8 cellular contexts compared by ENCODE assay signal in the genomic region with DNA sequence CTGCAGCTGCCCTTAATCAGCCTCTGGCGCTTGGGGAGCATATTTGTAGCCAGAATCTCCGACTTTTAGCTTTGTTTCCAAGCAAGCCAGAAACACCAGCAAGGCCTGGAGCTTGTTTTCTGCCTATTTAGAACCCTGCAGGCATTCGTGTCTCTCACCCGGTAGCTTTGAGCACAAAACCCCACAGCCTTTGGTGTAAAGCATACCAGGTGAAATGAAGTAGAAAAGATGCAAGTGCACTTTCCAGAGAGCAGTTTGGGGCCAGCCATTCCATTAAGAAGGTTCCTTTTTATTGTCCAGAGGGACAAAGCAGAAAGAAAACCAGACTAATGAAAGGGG. TPM values are rescaled to one million over a fixed set of nuclear protein-coding genes. Genes with fewer than 3 reads are reported as not detected.
DNase-seq lines count a peak whose midpoint lies in the region; ATAC-seq and TF ChIP-seq lines count a peak whose summit lies in the region.

No MANE protein-coding gene starts in this region.

- H3K27me3 Mint-ChIP-seq in Calu3 (ENCODE audit: unreplicated experiment): no peaks in the 10 kb centered on the region
- H3K27me3 Mint-ChIP-seq in natural killer cell (ENCODE audit: low read depth in 2 of 2): no peaks in the 10 kb centered on the region

- TSS peak; percentile 41 for BruUV-seq in Calu3 (replicated peaks; lab: Mats Ljungman, UMichigan)

- ATAC-seq in HG03342 (IDR thresholded peaks at IDR 0.05; ENCODE audit: unreplicated experiment) (peak; percentile 2), natural killer cell (no peak), GM18505 (IDR thresholded peaks at IDR 0.05; ENCODE audit: unreplicated experiment) (no peak)

- H3K4me1 Mint-ChIP-seq in Calu3 (ENCODE audit: low read depth, unreplicated experiment): peaks cover 32% of the 10 kb centered on the region
- peaks cover 31 to 45% of the 10 kb centered on the region in 2 donors for H3K4me1 Mint-ChIP-seq in natural killer cell

- TF ChIP-seq CTCF in Calu3 (IDR thresholded peaks at IDR 0.05; ENCODE audit: unreplicated experiment): no peak
- no peak for TF ChIP-seq CTCF in cardiac fibroblast (IDR thresholded peaks at IDR 0.05; ENCODE audit: low read depth, low read length)
- TF ChIP-seq CTCF in natural killer cell (IDR thresholded peaks at IDR 0.05): no peak

- CTCF ChIA-PET in Calu3 (lab: Charles Lee): interaction anchor here (1.1 to 2.9 kb wide), 6 partner anchors 14 to 109 kb away, joined by 4 to 16 read pairs (median 4); no protein-coding TSS in a partner anchor

- H3K9me3 Mint-ChIP-seq in Calu3 (ENCODE audit: low read depth, unreplicated experiment): no peaks in the 10 kb centered on the region
- no peaks in the 10 kb centered on the region for H3K9me3 Mint-ChIP-seq in natural killer cell

- TF ChIP-seq POLR2A in GM18505 (IDR thresholded peaks at IDR 0.05; ENCODE audit: borderline replicate concordance, extremely low read depth, insufficient read depth, insufficient read length): no peak

- intact Hi-C loops in Calu3 (cut with micrococcal nuclease; ENCODE audit: unreplicated experiment) (loop anchor here (10.0 kb wide), 2 partner anchors 1284 to 1954 kb away; no protein-coding TSS in a partner anchor), natural killer cell (cut with micrococcal nuclease) (loop anchor here (5.0 to 10.0 kb wide), 2 partner anchors 116 to 1954 kb away; no protein-coding TSS in a partner anchor)

- peak overlapping the region; percentile 70 to 77 for H3K4me3 ChIP-seq in cardiac fibroblast (replicated peaks in 1 of 2; ENCODE audit: low read depth in 2 of 2, low read length in 2 of 2)

- peaks cover 47% of the 10 kb centered on the region for H3K36me3 Mint-ChIP-seq in Calu3 (ENCODE audit: insufficient read depth, unreplicated experiment)
- H3K36me3 Mint-ChIP-seq in natural killer cell: no peaks in the 10 kb centered on the region

- DNase-seq in Calu3: no peak
- DNase-seq in cardiac fibroblast (ENCODE audit: low read depth in 2 of 2): no peak
- no peak for DNase-seq in natural killer cell
- no peak for DNase-seq in SK-N-DZ (ENCODE audit: low spot score)
- DNase-seq in NCI-H774 (lab: John Stamatoyannopoulos, UW): no peak
- no peak for DNase-seq in NCI-H2029 treated with DMSO at 0.1 percent for 48 hours (lab: John Stamatoyannopoulos, UW)

- H3K4me3 Mint-ChIP-seq in Calu3 (ENCODE audit: low read depth, unreplicated experiment) (peak overlapping the region; percentile 92), natural killer cell (peak overlapping the region; percentile 94)

- H3K27ac Mint-ChIP-seq in Calu3 (ENCODE audit: unreplicated experiment) (peak overlapping the region; percentile 95), natural killer cell (peak overlapping the region; percentile 89 to 93)

RNA-seq across cellular contexts. Expression of a gene that starts 0.7 kb away (rescaled TPM):
- total RNA-seq in Calu3 (2022): 32.3 and 34.4 TPM in 2 replicates
- 10 to 100 TPM; 17.1 to 31.1 (median 27.7) TPM for total RNA-seq in natural killer cell
- 7.4 and 8.0 TPM in 2 replicates for polyA plus RNA-seq in SK-N-DZ (2014; cell fraction: cytosol; rRNA removed)
- polyA plus RNA-seq in SK-N-DZ (2014; cell fraction: nucleus; rRNA removed): 3.8 and 6.3 TPM in 2 replicates

RNA-seq across cellular contexts. Expression of a gene that starts 0.8 kb away (rescaled TPM):
- total RNA-seq in Calu3 (2022) (16.6 and 17.9 TPM in 2 replicates), natural killer cell (1 to 10 TPM; 3.5 to 6.9 (median 6.7) TPM)
- 3.8 and 4.8 TPM in 2 replicates for polyA plus RNA-seq in SK-N-DZ (2014; cell fraction: cytosol; rRNA removed)
- 3.5 and 4.2 TPM in 2 replicates for polyA plus RNA-seq in SK-N-DZ (2014; cell fraction: nucleus; rRNA removed)

RNA-seq across cellular contexts. Expression of a gene that starts 7.5 kb away (rescaled TPM):
- total RNA-seq in Calu3 (2022) (56.0 and 58.1 TPM in 2 replicates), natural killer cell (1 to 10 TPM; 5.9 to 8.6 (median 7.0) TPM)
- 0.12 and 0.17 TPM in 2 replicates for polyA plus RNA-seq in SK-N-DZ (2014; cell fraction: cytosol; rRNA removed)
- 1.3 and 5.9 TPM in 2 replicates for polyA plus RNA-seq in SK-N-DZ (2014; cell fraction: nucleus; rRNA removed)

RNA-seq across cellular contexts. Expression of a gene that starts 17.3 kb away (rescaled TPM):
- total RNA-seq in Calu3 (2022) (0.76 and 1.1 TPM in 2 replicates), natural killer cell (1 to 10 TPM; 1.2 to 2.0 (median 1.8) TPM)
- 0.09 TPM in 1 of 2 replicates, not detected in the other for polyA plus RNA-seq in SK-N-DZ (2014; cell fraction: cytosol; rRNA removed)
- 0.28 and 2.9 TPM in 2 replicates for polyA plus RNA-seq in SK-N-DZ (2014; cell fraction: nucleus; rRNA removed)
